11 cellular contexts compared by ENCODE assay signal in the genomic region with DNA sequence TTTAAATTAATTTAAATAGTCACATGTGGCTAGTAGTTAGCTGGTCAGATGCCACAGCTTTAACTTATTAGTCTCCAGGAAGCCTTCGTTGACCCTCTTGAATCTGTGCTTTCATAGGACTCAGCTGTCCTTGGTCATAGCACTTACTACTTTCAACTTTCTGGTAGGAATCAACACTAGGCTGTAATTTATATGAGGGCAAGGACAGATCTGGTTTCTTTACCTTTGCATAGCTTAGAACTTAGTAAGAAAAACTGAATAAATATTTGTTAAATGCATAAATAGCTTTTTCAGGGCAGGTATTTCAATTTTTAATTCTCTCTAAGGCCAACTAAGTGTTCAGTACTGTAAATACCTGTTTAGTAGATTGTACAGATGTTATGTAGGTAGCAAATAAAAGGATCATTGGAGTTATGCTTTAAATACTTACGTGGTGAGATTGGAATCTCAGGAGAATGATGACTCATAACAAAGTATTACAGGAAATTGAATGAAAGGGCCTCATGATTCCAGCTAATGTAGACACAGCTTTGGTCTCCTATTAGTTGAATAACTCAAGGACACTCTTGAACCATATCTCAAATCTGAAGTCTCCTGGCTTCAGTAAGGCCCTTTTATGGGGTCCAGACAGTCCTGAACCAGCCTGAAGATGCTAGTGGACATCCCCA. TPM values are rescaled to one million over a fixed set of nuclear protein-coding genes. Genes with fewer than 3 reads are reported as not detected.
A peak's percentile ranks its signal among the peaks of the same experiment; 100 is the strongest.
DNase-seq lines count a peak whose midpoint lies in the region; ATAC-seq and TF ChIP-seq lines count a peak whose summit lies in the region.
"Had no signal": no experiment of that assay in that cellular context is flagged by ENCODE, and none has a peak within 500 bp of the region (broad histone marks: within the 10 kb centered on the region; RNA-seq: fewer than 3 reads in every experiment).

No MANE protein-coding gene starts in this region.

- H3K36me3 Mint-ChIP-seq in osteocyte (ENCODE audit: unreplicated experiment), result peaks cover 16% of the 10 kb centered on the region

- ATAC-seq in HG02610 (IDR thresholded peaks at IDR 0.05; ENCODE audit: unreplicated experiment), result no peak
- ATAC-seq in GM18867 (IDR thresholded peaks at IDR 0.05; ENCODE audit: unreplicated experiment), result no peak

- H3K4me3 Mint-ChIP-seq in osteocyte (ENCODE audit: unreplicated experiment), result no peak overlapping the region

- H3K9me3 Mint-ChIP-seq in osteocyte (ENCODE audit: unreplicated experiment), result no peaks in the 10 kb centered on the region

- peaks cover 38% of the 10 kb centered on the region for H3K4me1 Mint-ChIP-seq in osteocyte (ENCODE audit: unreplicated experiment)

- H3K27ac Mint-ChIP-seq in osteocyte (ENCODE audit: unreplicated experiment), result peak overlapping the region; percentile 56

- intact Hi-C loops in head of caudate nucleus (cut with DNase I), result loop anchor here (5.0 kb wide), 1 partner anchor 40 kb away; no protein-coding TSS in a partner anchor

- no peak for TF ChIP-seq CTCF in osteocyte (IDR thresholded peaks at IDR 0.05)

- no peaks in the 10 kb centered on the region for H3K27me3 Mint-ChIP-seq in osteocyte (ENCODE audit: unreplicated experiment)

- DNase-seq in DMS53 (lab: John Stamatoyannopoulos, UW) (peak; percentile 83), NCI-H460 (ENCODE audit: extremely low read depth, low read depth) (peak; percentile 70), dedifferentiated amniotic fluid mesenchymal stem cell (ENCODE audit: extremely low spot score) (peak; percentile 48), osteocyte (ENCODE audit: extremely low spot score, unreplicated experiment) (no peak), head of caudate nucleus (no peak), mesenteric fat pad (ENCODE audit: low spot score) (no peak)
- DNase-seq: activated CD4-positive, alpha-beta T cell treated with anti-CD3 and anti-CD28 coated beads, Interleukin-2, amount 50 U/mL, for 4 hours; NCI-H2171 treated with DMSO at 0.1 percent for 48 hours; occipital lobe had no signal

RNA-seq across cellular contexts. Expression of a gene that starts 2.6 kb away (rescaled TPM):
- total RNA-seq in NCI-H460 (2014; rRNA removed; shearing (Covaris generic)), result 75.4 and 78.5 TPM in 2 replicates
- polyA plus RNA-seq in NCI-H460 (2014; cell fraction: nucleus; rRNA removed), result 64.1 and 147 TPM in 2 replicates
- total RNA-seq in osteocyte, result 22.1 and 24.6 TPM in 2 replicates
- total RNA-seq in mesenteric fat pad, result 48.2 TPM

RNA-seq across cellular contexts. Expression of a gene that starts 43.4 kb away (rescaled TPM):
- total RNA-seq in NCI-H460 (2014; rRNA removed; shearing (Covaris generic)), result not detected in 2 replicates
- not detected in 2 replicates for polyA plus RNA-seq in NCI-H460 (2014; cell fraction: nucleus; rRNA removed)
- total RNA-seq in osteocyte (not detected in 2 replicates), mesenteric fat pad (0.06 TPM)

Comparison
In these comparisons a context has a peak if more than half of its experiments do, and no peak if none do; other contexts are left out.
1. DNase-seq: peak in DMS53 (single experiment), NCI-H460 (single experiment) and dedifferentiated amniotic fluid mesenchymal stem cell (single experiment); none in osteocyte (single experiment), head of caudate nucleus (0 of 42) and mesenteric fat pad (single experiment).